8 cellular contexts compared by ENCODE assay signal in genomic region chr15:75661041-75661778, GRCh38. TPM values are rescaled to one million over a fixed set of nuclear protein-coding genes. Genes with fewer than 3 reads are reported as not detected.
DNase-seq lines count a peak whose midpoint lies in the region; ATAC-seq and TF ChIP-seq lines count a peak whose summit lies in the region.

No MANE protein-coding gene starts in this region.

- H3K4me3 Mint-ChIP-seq in Caco-2 (ENCODE audit: unreplicated experiment): no peak overlapping the region
- H3K4me3 Mint-ChIP-seq in naive thymus-derived CD4-positive, alpha-beta T cell: no peak overlapping the region
- no peak overlapping the region for H3K4me3 Mint-ChIP-seq in CD4-positive, alpha-beta T cell

- no peak for ATAC-seq in naive thymus-derived CD4-positive, alpha-beta T cell
- no peak for ATAC-seq in CD4-positive, alpha-beta T cell (ENCODE audit: poor library complexity)

- H3K27me3 ChIP-seq in Caco-2 (replicated peaks; ENCODE audit: control insufficient read depth, insufficient read depth, low read length) (no peaks in the 10 kb centered on the region), ovary (no peaks in the 10 kb centered on the region)
- no peaks in the 10 kb centered on the region for H3K27me3 ChIP-seq in naive thymus-derived CD4-positive, alpha-beta T cell (ENCODE audit: control insufficient read depth in 2 of 2, insufficient read depth in 2 of 2, low read length in 2 of 2)
- no peaks in the 10 kb centered on the region for H3K27me3 ChIP-seq in CD4-positive, alpha-beta T cell (ENCODE audit: control insufficient read depth, insufficient read depth, low read length)

- 13 to 25% (median 16%) methylated on average over 12 to 14 of the region's 14 CpGs for WGBS in ovary, 3 donors

- no peaks in the 10 kb centered on the region for H3K9me3 Mint-ChIP-seq in Caco-2 (ENCODE audit: unreplicated experiment)
- H3K9me3 Mint-ChIP-seq in naive thymus-derived CD4-positive, alpha-beta T cell: no peaks in the 10 kb centered on the region
- H3K9me3 Mint-ChIP-seq in CD4-positive, alpha-beta T cell: no peaks in the 10 kb centered on the region

- CTCF ChIA-PET in Caco-2 (lab: Charles Lee): interaction anchor here (0.6 to 1.7 kb wide), 5 partner anchors 9 to 152 kb away, joined by 3 to 17 read pairs (median 4); partner anchors contain the start of gene SNX33
- CTCF ChIA-PET in naive thymus-derived CD4-positive, alpha-beta T cell (lab: Charles Lee): interaction anchor here (0.6 kb wide), 1 partner anchor 19 kb away, joined by 3 read pairs; no protein-coding TSS in a partner anchor
- CTCF ChIA-PET in CD4-positive, alpha-beta T cell (lab: Charles Lee): no interaction called here

- peaks cover 54% of the 10 kb centered on the region for H3K4me1 Mint-ChIP-seq in Caco-2 (ENCODE audit: low read depth, unreplicated experiment)
- H3K4me1 Mint-ChIP-seq in naive thymus-derived CD4-positive, alpha-beta T cell: peaks cover 0 to 4% (median 0%) of the 10 kb centered on the region in 7 donors
- H3K4me1 Mint-ChIP-seq in CD4-positive, alpha-beta T cell (ENCODE audit: low read depth): no peaks in the 10 kb centered on the region

- H3K9me3 ChIP-seq in Caco-2: no peaks in the 10 kb centered on the region
- H3K9me3 ChIP-seq in ovary: no peaks in the 10 kb centered on the region
- no peaks in the 10 kb centered on the region for H3K9me3 ChIP-seq in naive thymus-derived CD4-positive, alpha-beta T cell (ENCODE audit: control insufficient read depth in 2 of 3, low read length in 3 of 3)
- no peaks in the 10 kb centered on the region for H3K9me3 ChIP-seq in CD4-positive, alpha-beta T cell (ENCODE audit: control insufficient read depth, low read length)

- DNase-seq in Caco-2 (peak; percentile 59 to 60), T1000 (lab: John Stamatoyannopoulos, UW) (peak; percentile 67), foreskin melanocyte (peak; percentile 81), ovary (peak; percentile 86 to 93 (median 89)), KBM-7 (no peak), NCI-H2196 treated with DMSO at 0.1 percent for 48 hours (lab: John Stamatoyannopoulos, UW; ENCODE audit: unreplicated experiment) (no peak)
- DNase-seq in naive thymus-derived CD4-positive, alpha-beta T cell: no peak
- no peak for DNase-seq in CD4-positive, alpha-beta T cell

- peak overlapping the region; percentile 76 to 82 for H3K27ac ChIP-seq in ovary
- H3K27ac ChIP-seq in naive thymus-derived CD4-positive, alpha-beta T cell (ENCODE audit: low read depth, low read length): no peak overlapping the region
- H3K27ac ChIP-seq in CD4-positive, alpha-beta T cell (ENCODE audit: low read depth, low read length): no peak overlapping the region

- in situ Hi-C loops in KBM-7 (cut with MboI; ENCODE audit: low pct_unique_long_range_greater_than_20kb, low sequenced_read_pairs): loop anchor here (25.0 kb wide), 1 partner anchor 649 kb away; the partner anchor contains the start of gene PPCDC

- no TSS peak for BruUV-seq in Caco-2 (replicated peaks; lab: Mats Ljungman, UMichigan)

- H3K36me3 ChIP-seq in Caco-2 (ENCODE audit: control insufficient read depth, insufficient read depth, low read length) (peaks cover 3% of the 10 kb centered on the region), ovary (no peaks in the 10 kb centered on the region)
- H3K36me3 ChIP-seq in naive thymus-derived CD4-positive, alpha-beta T cell (ENCODE audit: control insufficient read depth in 2 of 3, insufficient read depth in 3 of 3, low read length in 3 of 3): no peaks in the 10 kb centered on the region

- H3K4me3 ChIP-seq in Caco-2 (ENCODE audit: low read depth, low read length) (no peak overlapping the region), ovary (no peak overlapping the region)
- H3K4me3 ChIP-seq in naive thymus-derived CD4-positive, alpha-beta T cell (ENCODE audit: low read length): no peak overlapping the region

- no peak for TF ChIP-seq CTCF in Caco-2 (IDR thresholded peaks at IDR 0.05; ENCODE audit: insufficient read depth in 1 of 2, low read depth in 1 of 2, low read length in 1 of 2, severe bottlenecking in 1 of 2, unreplicated experiment in 1 of 2)
- no peak for TF ChIP-seq CTCF in ovary (IDR thresholded peaks at IDR 0.05)
- no peak for TF ChIP-seq CTCF in CD4-positive, alpha-beta T cell (IDR thresholded peaks at IDR 0.05)

- peaks cover 56% of the 10 kb centered on the region for H3K4me1 ChIP-seq in Caco-2
- H3K4me1 ChIP-seq in ovary (ENCODE audit: insufficient read depth): peaks cover 12% of the 10 kb centered on the region
- H3K4me1 ChIP-seq in naive thymus-derived CD4-positive, alpha-beta T cell (ENCODE audit: control insufficient read depth in 2 of 2, insufficient read depth in 2 of 2, low read length in 2 of 2): no peaks in the 10 kb centered on the region

- no peaks in the 10 kb centered on the region for H3K27me3 Mint-ChIP-seq in Caco-2 (ENCODE audit: insufficient read depth, unreplicated experiment)
- H3K27me3 Mint-ChIP-seq in naive thymus-derived CD4-positive, alpha-beta T cell: no peaks in the 10 kb centered on the region
- no peaks in the 10 kb centered on the region for H3K27me3 Mint-ChIP-seq in CD4-positive, alpha-beta T cell

- peaks cover 21% of the 10 kb centered on the region for H3K36me3 Mint-ChIP-seq in Caco-2 (ENCODE audit: insufficient read depth, unreplicated experiment)
- no peaks in the 10 kb centered on the region for H3K36me3 Mint-ChIP-seq in naive thymus-derived CD4-positive, alpha-beta T cell
- H3K36me3 Mint-ChIP-seq in CD4-positive, alpha-beta T cell (ENCODE audit: low read depth): no peaks in the 10 kb centered on the region

- intact Hi-C loops in Caco-2 (cut with micrococcal nuclease; ENCODE audit: unreplicated experiment) (no loop called here), ovary (cut with DNase I) (no loop called here)
- intact Hi-C loops in naive thymus-derived CD4-positive, alpha-beta T cell (cut with micrococcal nuclease): no loop called here
- intact Hi-C loops in CD4-positive, alpha-beta T cell (cut with DNase I, micrococcal nuclease): no loop called here

- POLR2A ChIA-PET in Caco-2 (lab: Charles Lee): interaction anchor here (0.8 to 1.2 kb wide), 3 partner anchors 14 to 293 kb away, joined by 3 to 9 read pairs (median 7); partner anchors contain the start of genes MAN2C1 and SNX33
- POLR2A ChIA-PET in naive thymus-derived CD4-positive, alpha-beta T cell (lab: Charles Lee): no interaction called here
- POLR2A ChIA-PET in CD4-positive, alpha-beta T cell (lab: Charles Lee): no interaction called here

- no peak for TF ChIP-seq POLR2A in ovary (IDR thresholded peaks at IDR 0.05)

- TF ChIP-seq EP300 in ovary (IDR thresholded peaks at IDR 0.05): no peak

- peak overlapping the region; percentile 5 for H3K27ac Mint-ChIP-seq in Caco-2 (ENCODE audit: unreplicated experiment)
- no peak overlapping the region for H3K27ac Mint-ChIP-seq in naive thymus-derived CD4-positive, alpha-beta T cell
- no peak overlapping the region for H3K27ac Mint-ChIP-seq in CD4-positive, alpha-beta T cell

RNA-seq across cellular contexts. Expression of gene SNX33, which starts 13.5 kb away (rescaled TPM):
- total RNA-seq in Caco-2 (2022) (17.9 and 19.4 TPM in 2 replicates), ovary (10 to 100 TPM; 16.0 to 37.3 (median 32.3) TPM)
- polyA plus RNA-seq in ovary: 10 to 100 TPM; 23.4 to 28.3 TPM
- total RNA-seq in naive thymus-derived CD4-positive, alpha-beta T cell: 1 to 10 TPM in 4 of 5 experiments, under 1 TPM in 1; 0.94 to 3.4 (median 1.4) TPM
- under 1 TPM; 0.13 to 0.22 TPM for polyA plus RNA-seq in naive thymus-derived CD4-positive, alpha-beta T cell
- total RNA-seq in CD4-positive, alpha-beta T cell: under 1 TPM; 0.59 to 0.82 TPM

RNA-seq across cellular contexts. Expression of gene IMP3, which starts 21.2 kb away (rescaled TPM):
- total RNA-seq in Caco-2 (2022) (58.4 and 60.4 TPM in 2 replicates), ovary (100 to 1,000 TPM in 2 of 7 donors, 10 to 100 TPM in 5; 45.1 to 106 (median 59.6) TPM)
- polyA plus RNA-seq in ovary: 10 to 100 TPM; 47.1 to 51.6 TPM
- 100 to 1,000 TPM in 1 of 5 experiments, 10 to 100 TPM in 4; 32.3 to 100 (median 89.5) TPM for total RNA-seq in naive thymus-derived CD4-positive, alpha-beta T cell
- polyA plus RNA-seq in naive thymus-derived CD4-positive, alpha-beta T cell: 100 to 1,000 TPM; 232 to 325 TPM
- total RNA-seq in CD4-positive, alpha-beta T cell: 10 to 100 TPM; 48.4 to 50.4 TPM

RNA-seq across cellular contexts. Expression of gene SNUPN, which starts 35.7 kb away (rescaled TPM):
- total RNA-seq in Caco-2 (2022) (10.6 and 12.5 TPM in 2 replicates), ovary (10 to 100 TPM; 20.4 to 34.5 (median 27.5) TPM)
- polyA plus RNA-seq in ovary: 10 to 100 TPM; 29.2 to 35.3 TPM
- total RNA-seq in naive thymus-derived CD4-positive, alpha-beta T cell: 10 to 100 TPM; 16.5 to 33.2 (median 21.5) TPM
- 10 to 100 TPM; 41.1 to 51.5 TPM for polyA plus RNA-seq in naive thymus-derived CD4-positive, alpha-beta T cell
- total RNA-seq in CD4-positive, alpha-beta T cell: 10 to 100 TPM; 10.0 to 11.6 TPM

RNA-seq across cellular contexts. Expression of gene CSPG4, which starts 51.4 kb away (rescaled TPM):
- total RNA-seq in Caco-2 (2022): 0.12 and 0.20 TPM in 2 replicates
- total RNA-seq in ovary: 10 to 100 TPM in 2 of 7 donors, 1 to 10 TPM in 5; 4.2 to 30.0 (median 5.2) TPM
- 1 to 10 TPM; 3.3 to 7.8 TPM for polyA plus RNA-seq in ovary
- total RNA-seq in naive thymus-derived CD4-positive, alpha-beta T cell: not detected
- polyA plus RNA-seq in naive thymus-derived CD4-positive, alpha-beta T cell: not detected
- total RNA-seq in CD4-positive, alpha-beta T cell: not detected

Comparison
In these comparisons a context has a peak if more than half of its experiments do, and no peak if none do; other contexts are left out.
1. DNase-seq: peak in Caco-2 (2 of 2), T1000 (single experiment), foreskin melanocyte (single experiment) and ovary (5 of 5); none in naive thymus-derived CD4-positive, alpha-beta T cell (0 of 9), CD4-positive, alpha-beta T cell (0 of 10), KBM-7 (single experiment) and NCI-H2196 treated with DMSO at 0.1 percent for 48 hours (single experiment).
2. H3K27ac ChIP-seq: peak in ovary (2 of 2); none in naive thymus-derived CD4-positive, alpha-beta T cell (single experiment) and CD4-positive, alpha-beta T cell (single experiment).